1 cellular context compared by ENCODE assay signal in the genomic region with DNA sequence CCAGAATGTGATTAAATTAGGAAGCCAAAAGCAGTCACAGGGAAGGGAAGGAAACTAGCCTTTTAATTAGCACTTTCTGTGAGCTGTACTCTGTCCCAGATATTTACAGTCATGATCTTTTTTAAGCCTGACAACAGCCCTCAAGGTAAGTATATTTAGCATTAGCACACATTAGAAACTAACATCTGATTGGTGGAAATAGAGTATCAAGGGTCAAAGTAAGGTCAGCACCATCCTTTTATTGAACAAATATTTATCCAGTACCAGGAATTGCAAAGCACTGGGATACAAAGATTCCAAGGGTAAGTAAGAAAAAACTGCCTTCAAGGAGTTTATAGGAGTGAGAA.
A peak's percentile ranks its signal among the peaks of the same experiment; 100 is the strongest.
TF ChIP-seq lines count a peak whose summit lies in the region.

No MANE protein-coding gene starts in this region.

TF ChIP-seq in HepG2, 621 proteins besides CTCF, POLR2A, EP300 and RAD21 (continued from another document and continues in another):
- TF ChIP-seq, protein P1, sequence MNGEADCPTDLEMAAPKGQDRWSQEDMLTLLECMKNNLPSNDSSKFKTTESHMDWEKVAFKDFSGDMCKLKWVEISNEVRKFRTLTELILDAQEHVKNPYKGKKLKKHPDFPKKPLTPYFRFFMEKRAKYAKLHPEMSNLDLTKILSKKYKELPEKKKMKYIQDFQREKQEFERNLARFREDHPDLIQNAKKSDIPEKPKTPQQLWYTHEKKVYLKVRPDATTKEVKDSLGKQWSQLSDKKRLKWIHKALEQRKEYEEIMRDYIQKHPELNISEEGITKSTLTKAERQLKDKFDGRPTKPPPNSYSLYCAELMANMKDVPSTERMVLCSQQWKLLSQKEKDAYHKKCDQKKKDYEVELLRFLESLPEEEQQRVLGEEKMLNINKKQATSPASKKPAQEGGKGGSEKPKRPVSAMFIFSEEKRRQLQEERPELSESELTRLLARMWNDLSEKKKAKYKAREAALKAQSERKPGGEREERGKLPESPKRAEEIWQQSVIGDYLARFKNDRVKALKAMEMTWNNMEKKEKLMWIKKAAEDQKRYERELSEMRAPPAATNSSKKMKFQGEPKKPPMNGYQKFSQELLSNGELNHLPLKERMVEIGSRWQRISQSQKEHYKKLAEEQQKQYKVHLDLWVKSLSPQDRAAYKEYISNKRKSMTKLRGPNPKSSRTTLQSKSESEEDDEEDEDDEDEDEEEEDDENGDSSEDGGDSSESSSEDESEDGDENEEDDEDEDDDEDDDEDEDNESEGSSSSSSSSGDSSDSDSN (CRISPR knock-in tag; IDR thresholded peaks at IDR 0.05) = no peak
- TF ChIP-seq, protein P2, sequence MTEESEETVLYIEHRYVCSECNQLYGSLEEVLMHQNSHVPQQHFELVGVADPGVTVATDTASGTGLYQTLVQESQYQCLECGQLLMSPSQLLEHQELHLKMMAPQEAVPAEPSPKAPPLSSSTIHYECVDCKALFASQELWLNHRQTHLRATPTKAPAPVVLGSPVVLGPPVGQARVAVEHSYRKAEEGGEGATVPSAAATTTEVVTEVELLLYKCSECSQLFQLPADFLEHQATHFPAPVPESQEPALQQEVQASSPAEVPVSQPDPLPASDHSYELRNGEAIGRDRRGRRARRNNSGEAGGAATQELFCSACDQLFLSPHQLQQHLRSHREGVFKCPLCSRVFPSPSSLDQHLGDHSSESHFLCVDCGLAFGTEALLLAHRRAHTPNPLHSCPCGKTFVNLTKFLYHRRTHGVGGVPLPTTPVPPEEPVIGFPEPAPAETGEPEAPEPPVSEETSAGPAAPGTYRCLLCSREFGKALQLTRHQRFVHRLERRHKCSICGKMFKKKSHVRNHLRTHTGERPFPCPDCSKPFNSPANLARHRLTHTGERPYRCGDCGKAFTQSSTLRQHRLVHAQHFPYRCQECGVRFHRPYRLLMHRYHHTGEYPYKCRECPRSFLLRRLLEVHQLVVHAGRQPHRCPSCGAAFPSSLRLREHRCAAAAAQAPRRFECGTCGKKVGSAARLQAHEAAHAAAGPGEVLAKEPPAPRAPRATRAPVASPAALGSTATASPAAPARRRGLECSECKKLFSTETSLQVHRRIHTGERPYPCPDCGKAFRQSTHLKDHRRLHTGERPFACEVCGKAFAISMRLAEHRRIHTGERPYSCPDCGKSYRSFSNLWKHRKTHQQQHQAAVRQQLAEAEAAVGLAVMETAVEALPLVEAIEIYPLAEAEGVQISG (CRISPR knock-in tag; IDR thresholded peaks at IDR 0.05) = no peak
- TF ChIP-seq PHF8 (CRISPR knock-in tag; IDR thresholded peaks at IDR 0.05) (no peak), ISX (CRISPR knock-in tag; conservative IDR thresholded peaks at IDR 0.05) (no peak), ZNF563 (CRISPR knock-in tag; IDR thresholded peaks at IDR 0.05) (no peak), ZNF136 (CRISPR knock-in tag; IDR thresholded peaks at IDR 0.05; ENCODE audit: low read depth) (no peak), FOXA3 (CRISPR knock-in tag; IDR thresholded peaks at IDR 0.05) (peak; percentile 54; the same call in 1 of the 2 replicates), ZBTB42 (CRISPR knock-in tag; IDR thresholded peaks at IDR 0.05) (no peak), ZNF138 (CRISPR knock-in tag; IDR thresholded peaks at IDR 0.05; ENCODE audit: low read depth) (no peak), GFI1 (CRISPR knock-in tag; IDR thresholded peaks at IDR 0.05; ENCODE audit: borderline replicate concordance) (no peak), SNAI1 (CRISPR knock-in tag; IDR thresholded peaks at IDR 0.05; ENCODE audit: borderline replicate concordance) (no peak), IRF2 (CRISPR knock-in tag; IDR thresholded peaks at IDR 0.05) (0 out of 2 replicates have a peak, but pooled peaks have one; percentile 26), ZC3H13 (CRISPR knock-in tag; IDR thresholded peaks at IDR 0.05) (no peak), KDM1A (CRISPR knock-in tag; IDR thresholded peaks at IDR 0.05) (no peak), ZNF296 (CRISPR knock-in tag; conservative IDR thresholded peaks at IDR 0.05) (no peak), DNMT1 (CRISPR knock-in tag; IDR thresholded peaks at IDR 0.05) (no peak), U2AF2 (IDR thresholded peaks at IDR 0.05; ENCODE audit: low read depth, low read length) (no peak), FOSL1 (CRISPR knock-in tag; IDR thresholded peaks at IDR 0.05; ENCODE audit: borderline replicate concordance) (no peak), MBD4 (IDR thresholded peaks at IDR 0.05; ENCODE audit: borderline replicate concordance, low read length) (no peak), ZNF761 (CRISPR knock-in tag; conservative IDR thresholded peaks at IDR 0.05) (no peak), RNF2 (conservative IDR thresholded peaks at IDR 0.05; ENCODE audit: low read depth) (no peak), ZNF589 (CRISPR knock-in tag; conservative IDR thresholded peaks at IDR 0.05) (no peak), SAFB2 (CRISPR knock-in tag; IDR thresholded peaks at IDR 0.05; ENCODE audit: borderline replicate concordance, low read depth) (no peak), NFYC (CRISPR knock-in tag; IDR thresholded peaks at IDR 0.05) (peak; percentile 48; the same call in 1 of the 2 replicates), EHMT2 (IDR thresholded peaks at IDR 0.05; ENCODE audit: borderline replicate concordance, low read depth, low read length) (no peak), HNRNPUL1 (IDR thresholded peaks at IDR 0.05; ENCODE audit: low read depth, low read length) (no peak)
- TF ChIP-seq, protein P3, sequence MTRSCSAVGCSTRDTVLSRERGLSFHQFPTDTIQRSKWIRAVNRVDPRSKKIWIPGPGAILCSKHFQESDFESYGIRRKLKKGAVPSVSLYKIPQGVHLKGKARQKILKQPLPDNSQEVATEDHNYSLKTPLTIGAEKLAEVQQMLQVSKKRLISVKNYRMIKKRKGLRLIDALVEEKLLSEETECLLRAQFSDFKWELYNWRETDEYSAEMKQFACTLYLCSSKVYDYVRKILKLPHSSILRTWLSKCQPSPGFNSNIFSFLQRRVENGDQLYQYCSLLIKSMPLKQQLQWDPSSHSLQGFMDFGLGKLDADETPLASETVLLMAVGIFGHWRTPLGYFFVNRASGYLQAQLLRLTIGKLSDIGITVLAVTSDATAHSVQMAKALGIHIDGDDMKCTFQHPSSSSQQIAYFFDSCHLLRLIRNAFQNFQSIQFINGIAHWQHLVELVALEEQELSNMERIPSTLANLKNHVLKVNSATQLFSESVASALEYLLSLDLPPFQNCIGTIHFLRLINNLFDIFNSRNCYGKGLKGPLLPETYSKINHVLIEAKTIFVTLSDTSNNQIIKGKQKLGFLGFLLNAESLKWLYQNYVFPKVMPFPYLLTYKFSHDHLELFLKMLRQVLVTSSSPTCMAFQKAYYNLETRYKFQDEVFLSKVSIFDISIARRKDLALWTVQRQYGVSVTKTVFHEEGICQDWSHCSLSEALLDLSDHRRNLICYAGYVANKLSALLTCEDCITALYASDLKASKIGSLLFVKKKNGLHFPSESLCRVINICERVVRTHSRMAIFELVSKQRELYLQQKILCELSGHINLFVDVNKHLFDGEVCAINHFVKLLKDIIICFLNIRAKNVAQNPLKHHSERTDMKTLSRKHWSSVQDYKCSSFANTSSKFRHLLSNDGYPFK (CRISPR knock-in tag; IDR thresholded peaks at IDR 0.05; ENCODE audit: borderline replicate concordance) = no peak
- TF ChIP-seq, protein P4, sequence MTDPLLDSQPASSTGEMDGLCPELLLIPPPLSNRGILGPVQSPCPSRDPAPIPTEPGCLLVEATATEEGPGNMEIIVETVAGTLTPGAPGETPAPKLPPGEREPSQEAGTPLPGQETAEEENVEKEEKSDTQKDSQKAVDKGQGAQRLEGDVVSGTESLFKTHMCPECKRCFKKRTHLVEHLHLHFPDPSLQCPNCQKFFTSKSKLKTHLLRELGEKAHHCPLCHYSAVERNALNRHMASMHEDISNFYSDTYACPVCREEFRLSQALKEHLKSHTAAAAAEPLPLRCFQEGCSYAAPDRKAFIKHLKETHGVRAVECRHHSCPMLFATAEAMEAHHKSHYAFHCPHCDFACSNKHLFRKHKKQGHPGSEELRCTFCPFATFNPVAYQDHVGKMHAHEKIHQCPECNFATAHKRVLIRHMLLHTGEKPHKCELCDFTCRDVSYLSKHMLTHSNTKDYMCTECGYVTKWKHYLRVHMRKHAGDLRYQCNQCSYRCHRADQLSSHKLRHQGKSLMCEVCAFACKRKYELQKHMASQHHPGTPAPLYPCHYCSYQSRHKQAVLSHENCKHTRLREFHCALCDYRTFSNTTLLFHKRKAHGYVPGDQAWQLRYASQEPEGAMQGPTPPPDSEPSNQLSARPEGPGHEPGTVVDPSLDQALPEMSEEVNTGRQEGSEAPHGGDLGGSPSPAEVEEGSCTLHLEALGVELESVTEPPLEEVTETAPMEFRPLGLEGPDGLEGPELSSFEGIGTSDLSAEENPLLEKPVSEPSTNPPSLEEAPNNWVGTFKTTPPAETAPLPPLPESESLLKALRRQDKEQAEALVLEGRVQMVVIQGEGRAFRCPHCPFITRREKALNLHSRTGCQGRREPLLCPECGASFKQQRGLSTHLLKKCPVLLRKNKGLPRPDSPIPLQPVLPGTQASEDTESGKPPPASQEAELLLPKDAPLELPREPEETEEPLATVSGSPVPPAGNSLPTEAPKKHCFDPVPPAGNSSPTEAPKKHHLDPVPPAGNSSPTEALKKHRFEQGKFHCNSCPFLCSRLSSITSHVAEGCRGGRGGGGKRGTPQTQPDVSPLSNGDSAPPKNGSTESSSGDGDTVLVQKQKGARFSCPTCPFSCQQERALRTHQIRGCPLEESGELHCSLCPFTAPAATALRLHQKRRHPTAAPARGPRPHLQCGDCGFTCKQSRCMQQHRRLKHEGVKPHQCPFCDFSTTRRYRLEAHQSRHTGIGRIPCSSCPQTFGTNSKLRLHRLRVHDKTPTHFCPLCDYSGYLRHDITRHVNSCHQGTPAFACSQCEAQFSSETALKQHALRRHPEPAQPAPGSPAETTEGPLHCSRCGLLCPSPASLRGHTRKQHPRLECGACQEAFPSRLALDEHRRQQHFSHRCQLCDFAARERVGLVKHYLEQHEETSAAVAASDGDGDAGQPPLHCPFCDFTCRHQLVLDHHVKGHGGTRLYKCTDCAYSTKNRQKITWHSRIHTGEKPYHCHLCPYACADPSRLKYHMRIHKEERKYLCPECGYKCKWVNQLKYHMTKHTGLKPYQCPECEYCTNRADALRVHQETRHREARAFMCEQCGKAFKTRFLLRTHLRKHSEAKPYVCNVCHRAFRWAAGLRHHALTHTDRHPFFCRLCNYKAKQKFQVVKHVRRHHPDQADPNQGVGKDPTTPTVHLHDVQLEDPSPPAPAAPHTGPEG (CRISPR knock-in tag; IDR thresholded peaks at IDR 0.05) = no peak
- TF ChIP-seq, protein P5, sequence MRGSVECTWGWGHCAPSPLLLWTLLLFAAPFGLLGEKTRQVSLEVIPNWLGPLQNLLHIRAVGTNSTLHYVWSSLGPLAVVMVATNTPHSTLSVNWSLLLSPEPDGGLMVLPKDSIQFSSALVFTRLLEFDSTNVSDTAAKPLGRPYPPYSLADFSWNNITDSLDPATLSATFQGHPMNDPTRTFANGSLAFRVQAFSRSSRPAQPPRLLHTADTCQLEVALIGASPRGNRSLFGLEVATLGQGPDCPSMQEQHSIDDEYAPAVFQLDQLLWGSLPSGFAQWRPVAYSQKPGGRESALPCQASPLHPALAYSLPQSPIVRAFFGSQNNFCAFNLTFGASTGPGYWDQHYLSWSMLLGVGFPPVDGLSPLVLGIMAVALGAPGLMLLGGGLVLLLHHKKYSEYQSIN (CRISPR knock-in tag; IDR thresholded peaks at IDR 0.05; ENCODE audit: borderline replicate concordance) = no peak
- TF ChIP-seq, protein P6, sequence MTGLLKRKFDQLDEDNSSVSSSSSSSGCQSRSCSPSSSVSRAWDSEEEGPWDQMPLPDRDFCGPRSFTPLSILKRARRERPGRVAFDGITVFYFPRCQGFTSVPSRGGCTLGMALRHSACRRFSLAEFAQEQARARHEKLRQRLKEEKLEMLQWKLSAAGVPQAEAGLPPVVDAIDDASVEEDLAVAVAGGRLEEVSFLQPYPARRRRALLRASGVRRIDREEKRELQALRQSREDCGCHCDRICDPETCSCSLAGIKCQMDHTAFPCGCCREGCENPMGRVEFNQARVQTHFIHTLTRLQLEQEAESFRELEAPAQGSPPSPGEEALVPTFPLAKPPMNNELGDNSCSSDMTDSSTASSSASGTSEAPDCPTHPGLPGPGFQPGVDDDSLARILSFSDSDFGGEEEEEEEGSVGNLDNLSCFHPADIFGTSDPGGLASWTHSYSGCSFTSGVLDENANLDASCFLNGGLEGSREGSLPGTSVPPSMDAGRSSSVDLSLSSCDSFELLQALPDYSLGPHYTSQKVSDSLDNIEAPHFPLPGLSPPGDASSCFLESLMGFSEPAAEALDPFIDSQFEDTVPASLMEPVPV (CRISPR knock-in tag; IDR thresholded peaks at IDR 0.05) = peak; percentile 12; the same call in 1 of the 2 replicates
- TF ChIP-seq, protein P7, sequence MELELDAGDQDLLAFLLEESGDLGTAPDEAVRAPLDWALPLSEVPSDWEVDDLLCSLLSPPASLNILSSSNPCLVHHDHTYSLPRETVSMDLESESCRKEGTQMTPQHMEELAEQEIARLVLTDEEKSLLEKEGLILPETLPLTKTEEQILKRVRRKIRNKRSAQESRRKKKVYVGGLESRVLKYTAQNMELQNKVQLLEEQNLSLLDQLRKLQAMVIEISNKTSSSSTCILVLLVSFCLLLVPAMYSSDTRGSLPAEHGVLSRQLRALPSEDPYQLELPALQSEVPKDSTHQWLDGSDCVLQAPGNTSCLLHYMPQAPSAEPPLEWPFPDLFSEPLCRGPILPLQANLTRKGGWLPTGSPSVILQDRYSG (CRISPR knock-in tag; IDR thresholded peaks at IDR 0.05) = no peak
- TF ChIP-seq, protein P8, sequence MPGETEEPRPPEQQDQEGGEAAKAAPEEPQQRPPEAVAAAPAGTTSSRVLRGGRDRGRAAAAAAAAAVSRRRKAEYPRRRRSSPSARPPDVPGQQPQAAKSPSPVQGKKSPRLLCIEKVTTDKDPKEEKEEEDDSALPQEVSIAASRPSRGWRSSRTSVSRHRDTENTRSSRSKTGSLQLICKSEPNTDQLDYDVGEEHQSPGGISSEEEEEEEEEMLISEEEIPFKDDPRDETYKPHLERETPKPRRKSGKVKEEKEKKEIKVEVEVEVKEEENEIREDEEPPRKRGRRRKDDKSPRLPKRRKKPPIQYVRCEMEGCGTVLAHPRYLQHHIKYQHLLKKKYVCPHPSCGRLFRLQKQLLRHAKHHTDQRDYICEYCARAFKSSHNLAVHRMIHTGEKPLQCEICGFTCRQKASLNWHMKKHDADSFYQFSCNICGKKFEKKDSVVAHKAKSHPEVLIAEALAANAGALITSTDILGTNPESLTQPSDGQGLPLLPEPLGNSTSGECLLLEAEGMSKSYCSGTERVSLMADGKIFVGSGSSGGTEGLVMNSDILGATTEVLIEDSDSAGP (CRISPR knock-in tag; IDR thresholded peaks at IDR 0.05; ENCODE audit: borderline replicate concordance) = no peak
- TF ChIP-seq, protein P9, sequence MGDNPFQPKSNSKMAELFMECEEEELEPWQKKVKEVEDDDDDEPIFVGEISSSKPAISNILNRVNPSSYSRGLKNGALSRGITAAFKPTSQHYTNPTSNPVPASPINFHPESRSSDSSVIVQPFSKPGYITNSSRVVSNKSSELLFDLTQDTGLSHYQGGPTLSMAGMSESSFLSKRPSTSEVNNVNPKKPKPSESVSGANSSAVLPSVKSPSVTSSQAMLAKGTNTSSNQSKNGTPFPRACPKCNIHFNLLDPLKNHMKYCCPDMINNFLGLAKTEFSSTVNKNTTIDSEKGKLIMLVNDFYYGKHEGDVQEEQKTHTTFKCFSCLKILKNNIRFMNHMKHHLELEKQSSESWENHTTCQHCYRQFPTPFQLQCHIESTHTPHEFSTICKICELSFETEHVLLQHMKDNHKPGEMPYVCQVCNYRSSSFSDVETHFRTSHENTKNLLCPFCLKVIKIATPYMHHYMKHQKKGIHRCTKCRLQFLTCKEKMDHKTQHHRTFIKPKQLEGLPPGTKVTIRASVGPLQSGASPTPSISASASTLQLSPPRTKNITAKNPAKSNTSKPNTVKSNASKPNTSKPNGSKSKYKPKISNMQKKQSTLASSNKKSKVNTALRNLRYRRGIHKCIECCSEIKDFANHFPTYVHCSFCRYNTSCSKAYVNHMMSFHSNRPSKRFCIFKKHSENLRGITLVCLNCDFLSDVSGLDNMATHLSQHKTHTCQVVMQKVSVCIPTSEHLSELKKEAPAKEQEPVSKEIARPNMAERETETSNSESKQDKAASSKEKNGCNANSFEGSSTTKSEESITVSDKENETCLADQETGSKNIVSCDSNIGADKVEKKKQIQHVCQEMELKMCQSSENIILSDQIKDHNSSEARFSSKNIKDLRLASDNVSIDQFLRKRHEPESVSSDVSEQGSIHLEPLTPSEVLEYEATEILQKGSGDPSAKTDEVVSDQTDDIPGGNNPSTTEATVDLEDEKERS (CRISPR knock-in tag; IDR thresholded peaks at IDR 0.05) = no peak
